Comparison of ENCODE assay signal across 13 cellular contexts in genomic region chr1:27403931-27404330, GRCh38. TPM values are rescaled to one million over a fixed set of nuclear protein-coding genes. Genes with fewer than 3 reads are reported as not detected.
DNase-seq lines count a peak whose midpoint lies in the region; ATAC-seq and TF ChIP-seq lines count a peak whose summit lies in the region.
"Had no signal": no experiment of that assay in that cellular context is flagged by ENCODE, and none has a peak within 500 bp of the region (broad histone marks: within the 10 kb centered on the region; RNA-seq: fewer than 3 reads in every experiment).

No MANE protein-coding gene starts in this region.

- peak overlapping the region; percentile 38 to 80 (median 63); a peak in 20 of 22 replicates for H3K9ac ChIP-seq in BLaER1 treated with 17β-estradiol and CSF1 and Interleukin-3, amounts not matched to agents 10 nM and 100 nM
- H3K9ac ChIP-seq in Karpas-422 (ENCODE audit: low read length) (0 out of 2 replicates have a peak overlapping the region, but pooled peaks have one; percentile 29), endodermal cell (ENCODE audit: extremely low read depth, low read length, poor library complexity, severe bottlenecking) (no peak overlapping the region)

- H3K36me3 ChIP-seq in BLaER1 treated with 17β-estradiol and CSF1 and Interleukin-3, amounts not matched to agents 10 nM and 100 nM: peaks cover 20 to 34% (median 23%) of the 10 kb centered on the region in 11 experiments
- no peaks in the 10 kb centered on the region; the same call in 1 of the 2 replicates for H3K36me3 ChIP-seq in Karpas-422 (ENCODE audit: insufficient read depth, low read length)
- H3K36me3 ChIP-seq in endodermal cell (ENCODE audit: control insufficient read depth, insufficient read depth, low read length): peaks cover 20% of the 10 kb centered on the region

- peaks cover 55% of the 10 kb centered on the region for H3K4me1 Mint-ChIP-seq in endodermal cell
- H3K4me1 Mint-ChIP-seq in osteocyte (ENCODE audit: unreplicated experiment): peaks cover 55% of the 10 kb centered on the region

- peak overlapping the region; percentile 74 to 93 (median 89) for H3K4me2 ChIP-seq in BLaER1 treated with 17β-estradiol and CSF1 and Interleukin-3, amounts not matched to agents 10 nM and 100 nM
- no peak overlapping the region for H3K4me2 ChIP-seq in Karpas-422 (ENCODE audit: low read depth, low read length, poor library complexity, severe bottlenecking)

- no peaks in the 10 kb centered on the region for H3K27me3 Mint-ChIP-seq in endodermal cell (ENCODE audit: insufficient read depth)
- H3K27me3 Mint-ChIP-seq in osteocyte (ENCODE audit: unreplicated experiment): no peaks in the 10 kb centered on the region

- peak overlapping the region; percentile 16 to 86 (median 71); a peak in 21 of 22 replicates for H3K27ac ChIP-seq in BLaER1 treated with 17β-estradiol and CSF1 and Interleukin-3, amounts not matched to agents 10 nM and 100 nM
- H3K27ac ChIP-seq in Karpas-422 (ENCODE audit: low read length) (peak overlapping the region; percentile 61), endodermal cell (ENCODE audit: low read depth, low read length) (peak overlapping the region; percentile 9)

- H3K9me3 Mint-ChIP-seq in endodermal cell: no peaks in the 10 kb centered on the region
- H3K9me3 Mint-ChIP-seq in osteocyte (ENCODE audit: unreplicated experiment): no peaks in the 10 kb centered on the region

- no peak for DNase-seq in Karpas-422
- DNase-seq in endodermal cell: no peak
- no peak for DNase-seq in osteocyte (ENCODE audit: extremely low spot score, unreplicated experiment)
- DNase-seq in DMS153 treated with DMSO at 0.1 percent for 48 hours (lab: John Stamatoyannopoulos, UW; ENCODE audit: unreplicated experiment): no peak
- no peak for DNase-seq in NCI-H82 treated with DMSO at 0.1 percent for 48 hours (lab: John Stamatoyannopoulos, UW; ENCODE audit: unreplicated experiment)
- DNase-seq in pons (ENCODE audit: low spot score): no peak
- DNase-seq: effector CD4-positive, alpha-beta T cell; OCI-M1 had no signal

- no peak for ATAC-seq in GM18861 (IDR thresholded peaks at IDR 0.05; ENCODE audit: unreplicated experiment)
- ATAC-seq: left colon had no signal

- H3K79me2 ChIP-seq in Karpas-422 (ENCODE audit: low read length): no peaks in the 10 kb centered on the region

- H4K20me1 ChIP-seq in BLaER1 treated with 17β-estradiol and CSF1 and Interleukin-3, amounts not matched to agents 10 nM and 100 nM: peaks cover 0 to 80% (median 20%) of the 10 kb centered on the region in 11 experiments; a peak in 11 of 22 replicates
- no peaks in the 10 kb centered on the region for H4K20me1 ChIP-seq in Karpas-422 (ENCODE audit: insufficient read depth, low read depth, low read length)

- no peaks in the 10 kb centered on the region for H3K27me3 ChIP-seq in BLaER1 treated with 17β-estradiol and CSF1 and Interleukin-3, amounts not matched to agents 10 nM and 100 nM
- H3K27me3 ChIP-seq in Karpas-422 (ENCODE audit: low read length): no peaks in the 10 kb centered on the region
- no peaks in the 10 kb centered on the region for H3K27me3 ChIP-seq in endodermal cell (ENCODE audit: control insufficient read depth, insufficient read depth, low read length, poor library complexity, severe bottlenecking)

- peak overlapping the region in 8 of 10 experiments; percentile 18 to 48 (median 35); a peak in 13 of 20 replicates for H3K4me3 ChIP-seq in BLaER1 treated with 17β-estradiol and CSF1 and Interleukin-3, amounts not matched to agents 10 nM and 100 nM
- H3K4me3 ChIP-seq in Karpas-422 (ENCODE audit: low read length) (no peak overlapping the region), endodermal cell (ENCODE audit: low read length) (no peak overlapping the region)

- H3K9me2 ChIP-seq in Karpas-422 (replicated peaks; ENCODE audit: insufficient read depth, low read length): no peaks in the 10 kb centered on the region

- H3K9me3 ChIP-seq in BLaER1 treated with 17β-estradiol and CSF1 and Interleukin-3, amounts not matched to agents 10 nM and 100 nM (replicated peaks in 1 of 11): no peaks in the 10 kb centered on the region
- no peaks in the 10 kb centered on the region for H3K9me3 ChIP-seq in Karpas-422 (ENCODE audit: low read length)
- no peaks in the 10 kb centered on the region for H3K9me3 ChIP-seq in endodermal cell (ENCODE audit: control insufficient read depth, low read length)

- peak overlapping the region; percentile 89 for H3K27ac Mint-ChIP-seq in endodermal cell
- peak overlapping the region; percentile 88 for H3K27ac Mint-ChIP-seq in osteocyte (ENCODE audit: unreplicated experiment)

- peaks cover 74 to 94% (median 82%) of the 10 kb centered on the region in 10 experiments for H3K4me1 ChIP-seq in BLaER1 treated with 17β-estradiol and CSF1 and Interleukin-3, amounts not matched to agents 10 nM and 100 nM
- peaks cover 25% of the 10 kb centered on the region for H3K4me1 ChIP-seq in Karpas-422 (ENCODE audit: low read length)
- peaks cover 19% of the 10 kb centered on the region for H3K4me1 ChIP-seq in endodermal cell (ENCODE audit: control insufficient read depth, insufficient read depth, low read length)

- H3K4me3 Mint-ChIP-seq in endodermal cell: no peak overlapping the region
- no peak overlapping the region for H3K4me3 Mint-ChIP-seq in osteocyte (ENCODE audit: unreplicated experiment)

- no peak overlapping the region for H2AFZ ChIP-seq in Karpas-422 (ENCODE audit: low read length)

- H3K36me3 Mint-ChIP-seq in endodermal cell (ENCODE audit: low read depth): peaks cover 17% of the 10 kb centered on the region
- H3K36me3 Mint-ChIP-seq in osteocyte (ENCODE audit: unreplicated experiment): peaks cover 18% of the 10 kb centered on the region

- TF ChIP-seq CTCF in endodermal cell (conservative IDR thresholded peaks at IDR 0.05) (no peak), osteocyte (IDR thresholded peaks at IDR 0.05) (no peak)

RNA-seq across cellular contexts. Expression of gene GPR3, which starts 11.5 kb away (rescaled TPM):
- total RNA-seq in Karpas-422 (2014; rRNA removed; shearing (Covaris generic); ENCODE audit: low replicate concordance): 3.6 and 3.7 TPM in 2 replicates
- 1 to 10 TPM; 3.5 to 4.1 TPM for total RNA-seq in endodermal cell
- 4.5 TPM for polyA plus RNA-seq in endodermal cell (2013, experiment 1 of 2)
- 4.5 TPM for polyA plus RNA-seq in endodermal cell (2013, experiment 2 of 2)
- total RNA-seq in osteocyte: 0.50 and 0.56 TPM in 2 replicates
- total RNA-seq: left colon had no signal

RNA-seq across cellular contexts. Expression of gene CD164L2, which starts 20.8 kb away (rescaled TPM):
- total RNA-seq in Karpas-422 (2014; rRNA removed; shearing (Covaris generic); ENCODE audit: low replicate concordance): 0.22 TPM in 1 of 2 replicates, not detected in the other
- total RNA-seq in endodermal cell (1 to 10 TPM; 1.6 to 1.8 TPM), osteocyte (not detected in 2 replicates)
- 1.4 TPM for polyA plus RNA-seq in endodermal cell (2013, experiment 1 of 2)
- 0.83 TPM for polyA plus RNA-seq in endodermal cell (2013, experiment 2 of 2)
- total RNA-seq: activated CD8-positive, alpha-beta memory T cell treated with anti-CD3 and anti-CD28 coated beads for 36 hours; LHCN-M2 had no signal

RNA-seq across cellular contexts. Expression of gene FCN3, which starts 29.3 kb away (rescaled TPM):
- not detected in 2 replicates for total RNA-seq in Karpas-422 (2014; rRNA removed; shearing (Covaris generic); ENCODE audit: low replicate concordance)
- total RNA-seq in endodermal cell: under 1 TPM in 1 of 2 donors, not detected in 1; 0.26 TPM
- not detected for polyA plus RNA-seq in endodermal cell (2013, experiment 1 of 2)
- polyA plus RNA-seq in endodermal cell (2013, experiment 2 of 2): not detected
- not detected in 2 replicates for total RNA-seq in osteocyte
- total RNA-seq: activated CD8-positive, alpha-beta memory T cell treated with anti-CD3 and anti-CD28 coated beads for 36 hours; LHCN-M2 had no signal

RNA-seq across cellular contexts. Expression of gene MAP3K6, which starts 37.2 kb away (rescaled TPM):
- 3.0 and 5.2 TPM in 2 replicates for total RNA-seq in Karpas-422 (2014; rRNA removed; shearing (Covaris generic); ENCODE audit: low replicate concordance)
- total RNA-seq in endodermal cell: 10 to 100 TPM in 1 of 2 donors, 1 to 10 TPM in 1; 6.6 to 11.5 TPM
- polyA plus RNA-seq in endodermal cell (2013, experiment 1 of 2): 14.9 TPM
- polyA plus RNA-seq in endodermal cell (2013, experiment 2 of 2): 14.3 TPM
- 43.0 and 48.2 TPM in 2 replicates for total RNA-seq in osteocyte

Comparison
In these comparisons a context has a peak if more than half of its experiments do, and no peak if none do; other contexts are left out.
1. H3K27ac ChIP-seq: peak in every context shown above with its lines; median percentile 71 in BLaER1 treated with 17β-estradiol and CSF1 and Interleukin-3, amounts not matched to agents 10 nM and 100 nM; 61 in Karpas-422; 9 in endodermal cell.
2. H3K4me3 ChIP-seq: peak in BLaER1 treated with 17β-estradiol and CSF1 and Interleukin-3, amounts not matched to agents 10 nM and 100 nM (8 of 10); none in Karpas-422 (single experiment) and endodermal cell (single experiment).